Comparison of ENCODE assay signal across 9 cellular contexts in genomic region chr1:12229386-12229834, GRCh38. TPM values are rescaled to one million over a fixed set of nuclear protein-coding genes. Genes with fewer than 3 reads are reported as not detected.
DNase-seq lines count a peak whose midpoint lies in the region; ATAC-seq, FAIRE-seq and TF ChIP-seq lines count a peak whose summit lies in the region.
"Had no signal": no experiment of that assay in that cellular context is flagged by ENCODE, and none has a peak within 500 bp of the region (broad histone marks: within the 10 kb centered on the region; RNA-seq: fewer than 3 reads in every experiment).

No MANE protein-coding gene starts in this region.

- H3K9me3 ChIP-seq in AG04450 (ENCODE audit: control insufficient read depth, insufficient read depth, low read length): no peaks in the 10 kb centered on the region; the same call in 1 of the 2 replicates
- no peaks in the 10 kb centered on the region for H3K9me3 ChIP-seq in HCT116 (ENCODE audit: control insufficient read depth in 1 of 2, insufficient read depth in 1 of 2, low read depth in 1 of 2, low read length in 2 of 2)
- no peaks in the 10 kb centered on the region for H3K9me3 ChIP-seq in ascending aorta
- H3K9me3 ChIP-seq in BE2C: no peaks in the 10 kb centered on the region

- BruUV-seq in HCT116 (replicated peaks; lab: Mats Ljungman, UMichigan): no TSS peak

- TF ChIP-seq CTCF in AG04450 (IDR thresholded peaks at IDR 0.05; ENCODE audit: low read depth, low read length) (no peak), HCT116 (IDR thresholded peaks at IDR 0.05 in 2 of 3, conservative IDR thresholded peaks at IDR 0.05 in 1 of 3; ENCODE audit: borderline replicate concordance in 1 of 3, insufficient read depth in 1 of 3, low read depth in 2 of 3, low read length in 2 of 3) (no peak), ascending aorta (IDR thresholded peaks at IDR 0.05) (no peak), nephron (IDR thresholded peaks at IDR 0.05; ENCODE audit: unreplicated experiment in 3 of 3) (no peak), BE2C (IDR thresholded peaks at IDR 0.05; ENCODE audit: low read depth, low read length) (no peak)

- TF ChIP-seq POLR2A in HCT116 (IDR thresholded peaks at IDR 0.05; ENCODE audit: borderline replicate concordance, extremely low read depth, insufficient read depth, insufficient read length) (no peak), GM12892 (IDR thresholded peaks at IDR 0.05; ENCODE audit: low read depth, low read length) (no peak)

- no peaks in the 10 kb centered on the region for H3K9me2 ChIP-seq in HCT116 (ENCODE audit: insufficient read depth)

- H3K9ac ChIP-seq in HCT116 (ENCODE audit: low read length): peak overlapping the region; percentile 80; the same call in 1 of the 2 replicates

- peaks cover 39% of the 10 kb centered on the region for H3K79me2 ChIP-seq in HCT116 (ENCODE audit: insufficient read depth, low read length)

- H3K4me2 ChIP-seq in HCT116 (ENCODE audit: low read length): peak overlapping the region; percentile 90

- no peak for TF ChIP-seq RAD21 in HCT116 (IDR thresholded peaks at IDR 0.05; ENCODE audit: low read depth)

- H3K4me3 Mint-ChIP-seq in nephron: peak overlapping the region; percentile 82 to 89 (median 87)

- no peak for FAIRE-seq in GM12892 (lab: Jason Lieb, UNC)

- POLR2A ChIA-PET in AG04450 (lab: Yijun Ruan, JAX): no interaction called here
- POLR2A ChIA-PET in HCT116 (lab: Charles Lee): no interaction called here

- H3K4me3 ChIP-seq in AG04450 (ENCODE audit: low read depth, low read length) (0 out of 2 replicates have a peak overlapping the region, but pooled peaks have one; percentile 27), HCT116 (replicated peaks in 1 of 2; ENCODE audit: low read depth in 1 of 2, low read length in 2 of 2) (peak overlapping the region; percentile 16 to 94; a peak in 3 of 4 replicates), ascending aorta (peak overlapping the region; percentile 95 to 99), BE2C (ENCODE audit: low read depth, low read length) (no peak overlapping the region)

- H3K9me3 Mint-ChIP-seq in nephron: no peaks in the 10 kb centered on the region

- intact Hi-C loops in HCT116 (cut with micrococcal nuclease) (no loop called here), ascending aorta (cut with DNase I) (no loop called here)

- peak overlapping the region in 2 of 3 experiments; percentile 48 to 66 for H3K27ac Mint-ChIP-seq in nephron

- RAD21 ChIA-PET in HCT116 (lab: Charles Lee; ENCODE audit: low non-redundant PET in 1 of 2, low total read pairs in 2 of 2, uncharacterized antibody in 2 of 2, unreplicated experiment in 2 of 2): no interaction called here

- H3K27ac ChIP-seq in AG04450 (ENCODE audit: low read depth, low read length) (no peak overlapping the region), HCT116 (ENCODE audit: low read depth, low read length) (no peak overlapping the region), ascending aorta (no peak overlapping the region)

- H3K27me3 ChIP-seq in AG04450 (ENCODE audit: control insufficient read depth, insufficient read depth, low read length): peaks cover 6% of the 10 kb centered on the region
- no peaks in the 10 kb centered on the region for H3K27me3 ChIP-seq in HCT116 (ENCODE audit: insufficient read depth, low read length)
- H3K27me3 ChIP-seq in ascending aorta: no peaks in the 10 kb centered on the region
- no peaks in the 10 kb centered on the region for H3K27me3 ChIP-seq in BE2C

- peaks cover 3% of the 10 kb centered on the region for H3K27me3 Mint-ChIP-seq in nephron (ENCODE audit: low read depth)

- DNase-seq in AG04450 (ENCODE audit: low read depth, low spot score) (no peak), HCT116 (ENCODE audit: low read depth, low spot score) (no peak), ascending aorta (ENCODE audit: low spot score in 2 of 2) (no peak), BE2C (no peak), GM12892 (ENCODE audit: insufficient read length) (no peak)
- DNase-seq: SIG-M5 had no signal

- peaks cover 16 to 24% of the 10 kb centered on the region in 2 experiments for H3K4me1 ChIP-seq in HCT116 (ENCODE audit: control insufficient read depth in 1 of 2, insufficient read depth in 2 of 2, low read length in 2 of 2)
- peaks cover 4 to 10% of the 10 kb centered on the region in 2 donors for H3K4me1 ChIP-seq in ascending aorta
- H3K4me1 ChIP-seq in BE2C: no peaks in the 10 kb centered on the region

- no peaks in the 10 kb centered on the region for H3K4me1 Mint-ChIP-seq in nephron

- CTCF ChIA-PET in AG04450 (lab: Charles Lee) (interaction anchor here (0.6 to 1.8 kb wide), 23 partner anchors 9 to 1006 kb away, joined by 3 to 16 read pairs (median 4); no protein-coding TSS in a partner anchor), HCT116 (lab: Charles Lee) (no interaction called here)

- H3K36me3 ChIP-seq in HCT116 (ENCODE audit: control insufficient read depth in 1 of 2, insufficient read depth in 2 of 2, low read length in 2 of 2): no peaks in the 10 kb centered on the region
- peaks cover 0 to 1% of the 10 kb centered on the region in 2 donors for H3K36me3 ChIP-seq in ascending aorta
- H3K36me3 ChIP-seq in BE2C: no peaks in the 10 kb centered on the region

- ATAC-seq in HCT116 (peak; percentile 28), HG02884 (IDR thresholded peaks at IDR 0.05; ENCODE audit: unreplicated experiment) (no peak), HG02938 (IDR thresholded peaks at IDR 0.05; ENCODE audit: unreplicated experiment) (no peak)

- H4K20me1 ChIP-seq in HCT116 (ENCODE audit: insufficient read depth): no peaks in the 10 kb centered on the region

- peak overlapping the region; percentile 91 for H2AFZ ChIP-seq in HCT116 (ENCODE audit: low read depth, low read length, poor library complexity, severe bottlenecking)

- H3K36me3 Mint-ChIP-seq in nephron (ENCODE audit: low read depth): no peaks in the 10 kb centered on the region

TF ChIP-seq in HCT116, 20 proteins besides CTCF, POLR2A, EP300 and RAD21 (continues in another document):
- TF ChIP-seq MAX (IDR thresholded peaks at IDR 0.05) (no peak; the same call in 1 of the 2 replicates), ELF1 (IDR thresholded peaks at IDR 0.05; ENCODE audit: borderline replicate concordance, low read depth) (no peak), JUND (IDR thresholded peaks at IDR 0.05) (no peak), POLR2AphosphoS5 (IDR thresholded peaks at IDR 0.05; ENCODE audit: low read depth, low read length) (no peak), CEBPB (IDR thresholded peaks at IDR 0.05; ENCODE audit: low read depth) (no peak), YY1 (IDR thresholded peaks at IDR 0.05; ENCODE audit: extremely low read depth, insufficient replicate concordance, low read depth, low read length) (no peak), EGR1 (IDR thresholded peaks at IDR 0.05; ENCODE audit: low read depth) (no peak), ZNF274 (IDR thresholded peaks at IDR 0.05; ENCODE audit: low read depth, low read length) (no peak), REST (IDR thresholded peaks at IDR 0.05; ENCODE audit: low read depth) (no peak), CBX3 (IDR thresholded peaks at IDR 0.05; ENCODE audit: low read depth) (no peak), TCF7L2 (IDR thresholded peaks at IDR 0.05; ENCODE audit: borderline replicate concordance, extremely low read depth, insufficient read depth, insufficient read length) (no peak), ZBTB33 (IDR thresholded peaks at IDR 0.05; ENCODE audit: extremely low read depth, insufficient replicate concordance, low read length) (no peak)

RNA-seq across cellular contexts. Expression of gene VPS13D, which starts 0.4 kb away (rescaled TPM):
- polyA plus RNA-seq in AG04450 (2011; rRNA removed): 18.3 and 19.0 TPM in 2 replicates
- polyA minus RNA-seq in AG04450 (2011; rRNA and poly(A)+ RNA removed): 60.6 and 65.4 TPM in 2 replicates
- 31.6 TPM for total RNA-seq in HCT116 (2021; ENCODE audit: unreplicated experiment)
- polyA plus RNA-seq in HCT116 (2012): 15.1 and 15.3 TPM in 2 replicates
- total RNA-seq in ascending aorta: 28.3 TPM
- polyA plus RNA-seq in BE2C (2012; ENCODE audit: insufficient read depth, insufficient read length, low read depth): 13.4 TPM
- 6.5 TPM for polyA plus RNA-seq in GM12892 (2012; ENCODE audit: missing spikeins)
